Comparison of ENCODE assay signal across 26 cellular contexts in the genomic region with DNA sequence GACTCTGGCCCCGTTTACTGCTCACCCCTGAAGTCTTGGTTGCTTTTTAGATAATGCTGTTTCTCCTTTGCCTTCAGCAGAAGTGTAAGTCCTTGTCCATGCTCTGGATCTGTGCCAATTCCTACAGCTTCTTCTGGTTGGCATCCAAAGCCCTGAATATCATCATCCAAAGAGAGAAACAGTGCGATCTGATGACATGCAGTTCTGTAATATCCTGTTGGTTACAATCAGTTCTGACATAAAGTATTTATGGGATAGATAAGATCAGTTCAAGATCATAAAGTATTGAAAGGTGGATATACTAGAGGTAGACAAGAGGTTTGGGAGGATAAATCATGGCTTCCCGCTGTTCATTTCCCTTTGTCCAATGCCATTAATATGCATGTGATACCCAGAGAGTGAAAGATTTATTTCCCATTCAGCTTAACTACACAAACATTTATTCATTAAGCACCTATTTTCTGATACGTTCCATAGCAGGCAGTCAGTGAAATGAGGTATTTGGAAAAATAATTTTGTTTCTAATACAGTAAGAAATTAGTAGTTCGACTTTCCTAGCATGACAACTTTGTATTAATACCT. TPM values are rescaled to one million over a fixed set of nuclear protein-coding genes. Genes with fewer than 3 reads are reported as not detected.
"Had no signal": no experiment of that assay in that cellular context is flagged by ENCODE, and none has a peak within 500 bp of the region (broad histone marks: within the 10 kb centered on the region; RNA-seq: fewer than 3 reads in every experiment).

No MANE protein-coding gene starts in this region.

- H3K27ac ChIP-seq: left lung, neural progenitor cell, right lobe of liver, testis, uterus had no signal

- H3K27ac Mint-ChIP-seq: activated B cell treated with CpG ODN at 0.5 μM for 24 hours; activated CD4-positive, alpha-beta memory T cell treated with anti-CD3 and anti-CD28 coated beads for 36 hours; activated CD4-positive, alpha-beta T cell treated with anti-CD3 and anti-CD28 coated beads for 36 hours; activated naive CD8-positive, alpha-beta T cell treated with anti-CD3 and anti-CD28 coated beads for 36 hours; naive thymus-derived CD8-positive, alpha-beta T cell; neural progenitor cell; stimulated activated naive B cell treated with anti-CD40 and anti-IgM and Interleukin-4, amounts not matched to agents 10 μg/mL and 1 μg/mL and 100 μg/mL, for 72 hours had no signal

- H3K4me3 Mint-ChIP-seq: activated B cell treated with CpG ODN at 0.5 μM for 24 hours; activated CD4-positive, alpha-beta memory T cell treated with anti-CD3 and anti-CD28 coated beads for 36 hours; activated CD4-positive, alpha-beta T cell treated with anti-CD3 and anti-CD28 coated beads for 36 hours; activated naive CD8-positive, alpha-beta T cell treated with anti-CD3 and anti-CD28 coated beads for 36 hours; naive thymus-derived CD8-positive, alpha-beta T cell; neural progenitor cell; stimulated activated naive B cell treated with anti-CD40 and anti-IgM and Interleukin-4, amounts not matched to agents 10 μg/mL and 1 μg/mL and 100 μg/mL, for 72 hours had no signal

- H3K4me1 ChIP-seq: left lung, right lobe of liver, testis, uterus had no signal

- H2AFZ ChIP-seq: neural progenitor cell had no signal

- FAIRE-seq: frontal cortex had no signal

- H3K4me3 ChIP-seq: left lung, neural progenitor cell, right lobe of liver, smooth muscle cell, testis, uterus had no signal

- H3K27me3 ChIP-seq: left lung, neural progenitor cell, right lobe of liver, testis, uterus had no signal

- H3K9ac ChIP-seq: neural progenitor cell had no signal

- H3K36me3 Mint-ChIP-seq: activated CD4-positive, alpha-beta memory T cell treated with anti-CD3 and anti-CD28 coated beads for 36 hours; activated naive CD8-positive, alpha-beta T cell treated with anti-CD3 and anti-CD28 coated beads for 36 hours; naive thymus-derived CD8-positive, alpha-beta T cell; neural progenitor cell; stimulated activated naive B cell treated with anti-CD40 and anti-IgM and Interleukin-4, amounts not matched to agents 10 μg/mL and 1 μg/mL and 100 μg/mL, for 72 hours had no signal

- H3K27me3 Mint-ChIP-seq: activated B cell treated with CpG ODN at 0.5 μM for 24 hours; activated CD4-positive, alpha-beta memory T cell treated with anti-CD3 and anti-CD28 coated beads for 36 hours; activated naive CD8-positive, alpha-beta T cell treated with anti-CD3 and anti-CD28 coated beads for 36 hours; stimulated activated naive B cell treated with anti-CD40 and anti-IgM and Interleukin-4, amounts not matched to agents 10 μg/mL and 1 μg/mL and 100 μg/mL, for 72 hours had no signal

- H3K9me3 ChIP-seq: left lung, right lobe of liver, testis, uterus had no signal

- H3K9me3 Mint-ChIP-seq: activated B cell treated with CpG ODN at 0.5 μM for 24 hours; activated CD4-positive, alpha-beta memory T cell treated with anti-CD3 and anti-CD28 coated beads for 36 hours; activated naive CD8-positive, alpha-beta T cell treated with anti-CD3 and anti-CD28 coated beads for 36 hours; naive thymus-derived CD8-positive, alpha-beta T cell; neural progenitor cell; stimulated activated naive B cell treated with anti-CD40 and anti-IgM and Interleukin-4, amounts not matched to agents 10 μg/mL and 1 μg/mL and 100 μg/mL, for 72 hours had no signal

- DNase-seq: activated B cell treated with CpG ODN at 0.5 μM for 24 hours; activated CD4-positive, alpha-beta memory T cell treated with anti-CD3 and anti-CD28 coated beads for 36 hours; activated CD4-positive, alpha-beta T cell treated with anti-CD3 and anti-CD28 coated beads for 36 hours; activated naive CD4-positive, alpha-beta T cell treated with Interleukin-2 at 50 U/mL for 16 hours; activated naive CD8-positive, alpha-beta T cell treated with anti-CD3 and anti-CD28 coated beads for 36 hours; activated T-cell treated with anti-CD3 and anti-CD28 coated beads, Interleukin-2, amount 50 U/mL, for 48 hours; amniotic stem cell; cerebellar nuclear complex; cortex of kidney; hippocampal formation; kidney glomerular epithelial cell; left lung; naive thymus-derived CD8-positive, alpha-beta T cell; posterior cingulate gyrus; right lobe of liver; stimulated activated CD4-positive, alpha-beta T cell treated with anti-CD3 and anti-CD28 coated beads, Interleukin-15, amount 100 ng/mL, for 24 hours; stimulated activated CD4-positive, alpha-beta T cell treated with anti-CD3 and anti-CD28 coated beads, Interleukin-2, amount 100 ng/mL, for 48 hours; stimulated activated CD8-positive, alpha-beta memory T cell treated with anti-CD3 and anti-CD28 coated beads, Interleukin-4, amount 100 ng/mL, for 48 hours; stimulated activated naive B cell treated with anti-CD40 and anti-IgM and Interleukin-4, amounts not matched to agents 10 μg/mL and 1 μg/mL and 100 μg/mL, for 72 hours; T-helper 9 cell; testis; trophoblast cell; uterus had no signal

- ATAC-seq: activated CD4-positive, alpha-beta T cell treated with anti-CD3 and anti-CD28 coated beads for 36 hours; left lung; naive thymus-derived CD8-positive, alpha-beta T cell; right lobe of liver; stimulated activated naive B cell treated with anti-CD40 and anti-IgM and Interleukin-4, amounts not matched to agents 10 μg/mL and 1 μg/mL and 100 μg/mL, for 72 hours had no signal

- H3K36me3 ChIP-seq: left lung, neural progenitor cell, right lobe of liver, uterus had no signal

- H3K4me2 ChIP-seq: neural progenitor cell, smooth muscle cell had no signal

- H3K4me1 Mint-ChIP-seq: activated B cell treated with CpG ODN at 0.5 μM for 24 hours; activated CD4-positive, alpha-beta T cell treated with anti-CD3 and anti-CD28 coated beads for 36 hours; activated naive CD8-positive, alpha-beta T cell treated with anti-CD3 and anti-CD28 coated beads for 36 hours; naive thymus-derived CD8-positive, alpha-beta T cell; stimulated activated naive B cell treated with anti-CD40 and anti-IgM and Interleukin-4, amounts not matched to agents 10 μg/mL and 1 μg/mL and 100 μg/mL, for 72 hours had no signal

RNA-seq across cellular contexts. Expression of gene TMEM150C, which starts 53.2 kb away (rescaled TPM):
- total RNA-seq: activated B cell treated with CpG ODN at 0.5 μM for 24 hours; activated CD4-positive, alpha-beta memory T cell treated with anti-CD3 and anti-CD28 coated beads for 36 hours; activated CD4-positive, alpha-beta T cell treated with anti-CD3 and anti-CD28 coated beads for 36 hours; activated naive CD8-positive, alpha-beta T cell treated with anti-CD3 and anti-CD28 coated beads for 36 hours; naive thymus-derived CD8-positive, alpha-beta T cell had no signal
